Comparison of ENCODE assay signal across 26 cellular contexts in the genomic region with DNA sequence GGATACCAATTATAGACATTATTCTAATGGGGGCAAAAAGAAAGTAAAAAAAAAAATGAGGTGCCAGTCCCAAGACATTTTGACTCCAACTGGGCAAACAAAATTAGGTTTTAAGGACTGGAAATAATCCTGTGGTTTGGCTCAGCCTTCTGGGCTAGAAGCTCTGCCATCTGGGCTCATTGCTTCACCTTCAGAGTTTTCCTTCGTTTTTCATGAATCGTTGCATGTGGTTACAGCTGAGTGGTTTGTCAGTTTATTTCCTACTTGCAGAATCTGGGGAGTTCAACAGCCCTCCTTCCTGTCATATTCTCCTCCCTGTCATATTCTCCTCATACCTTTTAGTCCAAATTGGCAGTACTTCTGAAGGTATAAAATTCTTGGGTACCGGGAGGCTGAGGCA. TPM values are rescaled to one million over a fixed set of nuclear protein-coding genes. Genes with fewer than 3 reads are reported as not detected.
DNase-seq lines count a peak whose midpoint lies in the region; ATAC-seq and TF ChIP-seq lines count a peak whose summit lies in the region.
"Had no signal": no experiment of that assay in that cellular context is flagged by ENCODE, and none has a peak within 500 bp of the region (broad histone marks: within the 10 kb centered on the region; RNA-seq: fewer than 3 reads in every experiment).

No MANE protein-coding gene starts in this region.

- H3F3A ChIP-seq in smooth muscle cell (ENCODE audit: low read depth): peaks cover 7% of the 10 kb centered on the region

- no peaks in the 10 kb centered on the region for H3K79me2 ChIP-seq in smooth muscle cell (ENCODE audit: low read depth)

- no peaks in the 10 kb centered on the region for H3K9me3 ChIP-seq in smooth muscle cell (replicated peaks; ENCODE audit: low read depth)
- H3K9me3 ChIP-seq: breast epithelium, HAP-1, heart right ventricle, left lung, sigmoid colon, suprapubic skin, vagina had no signal

- DNase-seq in AG08395 (ENCODE audit: low spot score) (peak; percentile 34), GM04503 (ENCODE audit: low read depth) (peak; percentile 22), MV-4-11 (lab: John Stamatoyannopoulos, UW) (peak; percentile 94), astrocyte of the hippocampus (ENCODE audit: low read depth, low spot score) (peak; percentile 7), smooth muscle cell (lab: John Stamatoyannopoulos, UW; ENCODE audit: unreplicated experiment) (no peak), GM03348 (ENCODE audit: low spot score) (no peak)
- DNase-seq: activated CD4-positive, alpha-beta T cell treated with anti-CD3 and anti-CD28 coated beads for 48 hours; CD8-positive, alpha-beta T cell; endodermal cell; heart right ventricle; left lung; NCI-H446; nephron progenitor cell; posterior cingulate gyrus; SHP77; sigmoid colon; T-helper 1 cell had no signal

- H2AFZ ChIP-seq in smooth muscle cell (ENCODE audit: low read depth): no peak overlapping the region

- no peak for TF ChIP-seq CTCF in smooth muscle cell (IDR thresholded peaks at IDR 0.05; ENCODE audit: borderline replicate concordance, insufficient read depth, poor library complexity, severe bottlenecking)

- H3K36me3 ChIP-seq in smooth muscle cell (ENCODE audit: low read depth): no peaks in the 10 kb centered on the region
- H3K36me3 ChIP-seq: breast epithelium, HAP-1, heart right ventricle, left lung, sigmoid colon, suprapubic skin, vagina had no signal

- no peaks in the 10 kb centered on the region for H4K20me1 ChIP-seq in smooth muscle cell (ENCODE audit: low read depth)

- ATAC-seq in HG03521 (IDR thresholded peaks at IDR 0.05; ENCODE audit: unreplicated experiment) (no peak), GM21423 (IDR thresholded peaks at IDR 0.05; ENCODE audit: unreplicated experiment) (no peak)
- ATAC-seq: activated T-helper 17 cell treated with anti-CD3 and anti-CD28 coated beads, Interleukin-2, amount 50 U/mL, for 72 hours; CD8-positive, alpha-beta T cell; heart right ventricle; left lung had no signal

- no peak overlapping the region for H3K4me3 ChIP-seq in smooth muscle cell
- H3K4me3 ChIP-seq: breast epithelium, coronary artery, HAP-1, heart right ventricle, left lung, sigmoid colon, suprapubic skin, vagina had no signal

- no peak overlapping the region for H3K4me2 ChIP-seq in smooth muscle cell

- H3K4me1 ChIP-seq in smooth muscle cell (ENCODE audit: low read depth): peaks cover 6% of the 10 kb centered on the region
- H3K4me1 ChIP-seq: breast epithelium, HAP-1, heart right ventricle, left lung, sigmoid colon, vagina had no signal

- H3K27ac ChIP-seq in smooth muscle cell (ENCODE audit: low read depth): no peak overlapping the region
- H3K27ac ChIP-seq: breast epithelium, coronary artery, heart right ventricle, left lung, sigmoid colon, suprapubic skin, vagina had no signal

- no peaks in the 10 kb centered on the region for H3K27me3 ChIP-seq in smooth muscle cell (ENCODE audit: low read depth)
- H3K27me3 ChIP-seq: breast epithelium, left lung, sigmoid colon, suprapubic skin, vagina had no signal

- no peak overlapping the region for H3K9ac ChIP-seq in smooth muscle cell (ENCODE audit: low read depth)

- 93% methylated on average over 3 of the region's 3 CpGs for WGBS in smooth muscle cell (ENCODE audit: low lambda C conversion rate)

RNA-seq across cellular contexts. Expression of a gene that starts 12.0 kb away (rescaled TPM):
- 0.67 TPM in 1 of 2 replicates, not detected in the other for total RNA-seq in smooth muscle cell
- 0.54 TPM in 1 of 2 replicates, not detected in the other for polyA plus RNA-seq in smooth muscle cell
- total RNA-seq: breast epithelium; CD8-positive, alpha-beta T cell; heart right ventricle; vagina had no signal
- polyA plus RNA-seq: adipose tissue, heart right ventricle had no signal

Comparison
In these comparisons a context has a peak if more than half of its experiments do, and no peak if none do; other contexts are left out.
1. DNase-seq: peak in AG08395 (single experiment), GM04503 (single experiment), MV-4-11 (single experiment) and astrocyte of the hippocampus (single experiment); none in smooth muscle cell (single experiment) and GM03348 (single experiment).